ENCODE assay signal across 24 cellular contexts in the genomic region with DNA sequence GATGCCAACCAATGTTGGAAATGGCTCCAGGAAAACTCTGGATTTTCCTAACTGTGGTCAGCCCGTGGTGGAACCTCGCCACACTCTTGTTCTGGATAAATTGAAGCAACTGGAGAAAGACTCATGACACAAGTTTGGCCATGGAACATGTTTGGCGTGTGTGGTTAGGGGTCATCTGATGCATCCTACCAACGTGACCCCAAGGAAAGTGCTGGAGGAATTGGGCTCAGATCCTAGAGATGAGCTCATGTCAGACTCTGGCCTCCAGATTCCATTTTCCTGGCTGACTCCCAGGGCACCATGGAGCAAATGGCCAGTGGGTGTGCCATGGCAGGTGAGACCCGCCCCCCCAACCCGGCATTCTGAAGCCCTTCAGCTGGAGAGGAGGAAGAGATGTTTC. TPM values are rescaled to one million over a fixed set of nuclear protein-coding genes. Genes with fewer than 3 reads are reported as not detected.
"Had no signal": no experiment of that assay in that cellular context is flagged by ENCODE, and none has a peak within 500 bp of the region (broad histone marks: within the 10 kb centered on the region; RNA-seq: fewer than 3 reads in every experiment).

No MANE protein-coding gene starts in this region.

- H3K36me3 ChIP-seq: Peyer's patch had no signal

- ATAC-seq: activated CD8-positive, alpha-beta memory T cell treated with anti-CD3 and anti-CD28 coated beads, Interleukin-2, amount 10 ng/mL, durations not matched to agents 7 days and 5 days; activated T-cell treated with anti-CD3 and anti-CD28 coated beads, Interleukin-2, amount 50 U/mL, for 4 hours; body of pancreas had no signal

- H3K9me3 ChIP-seq: body of pancreas, Peyer's patch had no signal

- H3K27ac ChIP-seq: body of pancreas, Peyer's patch had no signal

- DNase-seq: activated B cell treated with CpG ODN at 0.5 μM for 24 hours; activated CD4-positive, alpha-beta T cell treated with anti-CD3 and anti-CD28 coated beads for 1 hour; activated CD4-positive, alpha-beta T cell treated with anti-CD3 and anti-CD28 coated beads, Interleukin-2, amount 10 ng/mL, durations not matched to agents 24 days and 14 days; activated CD4-positive, alpha-beta T cell treated with anti-CD3 and anti-CD28 coated beads, Interleukin-2, amount 50 U/mL, for 48 hours; activated CD8-positive, alpha-beta memory T cell treated with anti-CD3 and anti-CD28 coated beads, Interleukin-2, amount 10 ng/mL, durations not matched to agents 7 days and 5 days; activated effector memory CD4-positive, alpha-beta T cell treated with anti-CD3 and anti-CD28 coated beads, Interleukin-2, amount 50 U/mL, for 16 hours; activated naive CD4-positive, alpha-beta T cell treated with anti-CD3 and anti-CD28 coated beads for 36 hours; activated T-cell treated with anti-CD3 and anti-CD28 coated beads, Interleukin-2, amount 50 U/mL, for 4 hours; aorta; body of pancreas; central memory CD4-positive, alpha-beta T cell; KG1; MM.1S; NCI-H1105; NCI-H1436; NCI-H187; NCI-H2081; NCI-H446; NCI-H524; Peyer's patch; SHP77 treated with DMSO at 0.1 percent for 48 hours had no signal

- H3K4me1 ChIP-seq: body of pancreas, Peyer's patch had no signal

- H3K27me3 ChIP-seq: body of pancreas, Peyer's patch had no signal

- H3K4me3 ChIP-seq: body of pancreas, Peyer's patch had no signal

RNA-seq across cellular contexts. Expression of a gene that starts 58.5 kb away (rescaled TPM):
- total RNA-seq: activated B cell treated with CpG ODN at 0.5 μM for 24 hours; activated CD4-positive, alpha-beta T cell treated with anti-CD3 and anti-CD28 coated beads, Interleukin-2, amount 10 ng/mL, durations not matched to agents 24 days and 14 days; activated CD8-positive, alpha-beta memory T cell treated with anti-CD3 and anti-CD28 coated beads, Interleukin-2, amount 10 ng/mL, durations not matched to agents 7 days and 5 days; activated naive CD4-positive, alpha-beta T cell treated with anti-CD3 and anti-CD28 coated beads for 36 hours; activated T-cell treated with anti-CD3 and anti-CD28 coated beads, Interleukin-2, amount 50 U/mL, for 4 hours; aorta; bronchial epithelial cell; chondrocyte; Peyer's patch; SK-MEL-5 had no signal
- polyA plus RNA-seq: aorta had no signal
